ENCODE assay signal across 12 cellular contexts in genomic region chr9:91119679-91120078, GRCh38.
A peak's percentile ranks its signal among the peaks of the same experiment; 100 is the strongest.
DNase-seq lines count a peak whose midpoint lies in the region; TF ChIP-seq lines count a peak whose summit lies in the region.
"Had no signal": no experiment of that assay in that cellular context is flagged by ENCODE, and none has a peak within 500 bp of the region (broad histone marks: within the 10 kb centered on the region; RNA-seq: fewer than 3 reads in every experiment).

No MANE protein-coding gene starts in this region.

- POLR2A ChIA-PET in PC-9 (lab: Charles Lee; ENCODE audit: unreplicated experiment) = no interaction called here

- DNase-seq in AG10803 (ENCODE audit: low read depth) (peak; percentile 74), PC-9 (no peak), epithelial cell of esophagus (ENCODE audit: low read depth) (peak; percentile 48), non-pigmented ciliary epithelial cell (ENCODE audit: low read depth) (peak; percentile 6), NCI-H2107 treated with DMSO at 0.1 percent for 48 hours (lab: John Stamatoyannopoulos, UW; ENCODE audit: unreplicated experiment) (no peak), cerebellum (ENCODE audit: low spot score) (no peak), posterior cingulate gyrus (no peak), immature natural killer cell (no peak)
- DNase-seq: CD8-positive, alpha-beta T cell; NCI-H2029 treated with DMSO at 0.1 percent for 48 hours; stimulated activated CD4-positive, alpha-beta T cell treated with anti-CD3 and anti-CD28 coated beads, Interleukin-4, amount 100 ng/mL, for 4 hours had no signal

- intact Hi-C loops in PC-9 (cut with micrococcal nuclease; ENCODE audit: unreplicated experiment) (no loop called here), posterior cingulate gyrus (cut with DNase I) (no loop called here)

- H3K27me3 Mint-ChIP-seq in immature natural killer cell (ENCODE audit: low read depth in 3 of 3) = peaks cover 0 to 2% (median 2%) of the 10 kb centered on the region in 3 donors

- BruUV-seq in PC-9 (replicated peaks; lab: Mats Ljungman, UMichigan) = no TSS peak

- no peak overlapping the region for H3K27ac ChIP-seq in PC-9

- H3K36me3 ChIP-seq in PC-9 (ENCODE audit: low read depth) = no peaks in the 10 kb centered on the region

- peak overlapping the region; percentile 16; the same call in 1 of the 2 replicates for H3K4me2 ChIP-seq in PC-9

- H3K9me3 Mint-ChIP-seq in immature natural killer cell = no peaks in the 10 kb centered on the region

- no peak overlapping the region for H2AFZ ChIP-seq in PC-9

- no peak overlapping the region for H3K4me3 ChIP-seq in AG10803 (ENCODE audit: low read length)
- no peak overlapping the region for H3K4me3 ChIP-seq in PC-9
- no peak overlapping the region for H3K4me3 ChIP-seq in epithelial cell of esophagus (ENCODE audit: low read length)

- CTCF ChIA-PET in PC-9 (lab: Charles Lee) = no interaction called here

- H3K27me3 ChIP-seq in PC-9 (ENCODE audit: insufficient read depth, low read depth) = no peaks in the 10 kb centered on the region

- peaks cover 10% of the 10 kb centered on the region; the same call in 1 of the 2 replicates for H3F3A ChIP-seq in PC-9 (ENCODE audit: insufficient read depth, low read depth)

- H3K4me1 Mint-ChIP-seq in immature natural killer cell = peaks cover 17 to 45% of the 10 kb centered on the region in 2 donors

- no peaks in the 10 kb centered on the region for H3K9me3 ChIP-seq in PC-9 (ENCODE audit: insufficient read depth, low read depth)

- H3K36me3 Mint-ChIP-seq in immature natural killer cell = peaks cover 3 to 23% (median 5%) of the 10 kb centered on the region in 3 donors
- H3K36me3 Mint-ChIP-seq: CD8-positive, alpha-beta T cell had no signal

- H3K4me1 ChIP-seq in PC-9 (replicated peaks; ENCODE audit: insufficient read depth) = peaks cover 20% of the 10 kb centered on the region

- H3K4me3 Mint-ChIP-seq in immature natural killer cell = no peak overlapping the region
- H3K4me3 Mint-ChIP-seq: CD8-positive, alpha-beta T cell; dendritic cell treated with granulocyte-macrophage colony-stimulating factor and Interleukin-4, amounts not matched to agents 40 ng/mL and 50 ng/mL, for 4 days had no signal

- H3K27ac Mint-ChIP-seq in immature natural killer cell = no peak overlapping the region
- H3K27ac Mint-ChIP-seq: CD8-positive, alpha-beta T cell; dendritic cell treated with granulocyte-macrophage colony-stimulating factor and Interleukin-4, amounts not matched to agents 40 ng/mL and 50 ng/mL, for 4 days had no signal

- H3K79me2 ChIP-seq in PC-9 (ENCODE audit: low read depth) = no peaks in the 10 kb centered on the region

- no peak for TF ChIP-seq CTCF in AG10803 (conservative IDR thresholded peaks at IDR 0.05; ENCODE audit: low read length)
- no peak for TF ChIP-seq CTCF in PC-9 (conservative IDR thresholded peaks at IDR 0.05)
- no peak for TF ChIP-seq CTCF in epithelial cell of esophagus (IDR thresholded peaks at IDR 0.05; ENCODE audit: insufficient read depth, low read depth, low read length, missing control alignments)

- H3K9me2 ChIP-seq in PC-9 (ENCODE audit: insufficient read depth) = no peaks in the 10 kb centered on the region; the same call in 1 of the 2 replicates

- H4K20me1 ChIP-seq in PC-9 (ENCODE audit: insufficient read depth) = no peaks in the 10 kb centered on the region

Comparison
In these comparisons a context has a peak if more than half of its experiments do, and no peak if none do; other contexts are left out.
1. DNase-seq: peak in AG10803 (single experiment), epithelial cell of esophagus (single experiment) and non-pigmented ciliary epithelial cell (single experiment); none in PC-9 (0 of 2), NCI-H2107 treated with DMSO at 0.1 percent for 48 hours (single experiment), cerebellum (single experiment), posterior cingulate gyrus (0 of 10) and immature natural killer cell (0 of 3).